ENCODE assay signal across 15 cellular contexts in genomic region chr3:159866201-159866746, GRCh38. TPM values are rescaled to one million over a fixed set of nuclear protein-coding genes. Genes with fewer than 3 reads are reported as not detected.
DNase-seq lines count a peak whose midpoint lies in the region; TF ChIP-seq lines count a peak whose summit lies in the region.
"Had no signal": no experiment of that assay in that cellular context is flagged by ENCODE, and none has a peak within 500 bp of the region (broad histone marks: within the 10 kb centered on the region; RNA-seq: fewer than 3 reads in every experiment).

No MANE protein-coding gene starts in this region.

- H3K36me3 ChIP-seq in mammary epithelial cell (ENCODE audit: insufficient read depth, low read length) (peaks cover 12% of the 10 kb centered on the region), muscle layer of duodenum (ENCODE audit: control insufficient read depth in 1 of 2, insufficient read depth in 2 of 2, low read length in 2 of 2) (peaks cover 0 to 10% of the 10 kb centered on the region in 2 donors)
- H3K36me3 ChIP-seq: right lobe of liver, thyroid gland had no signal

- no peaks in the 10 kb centered on the region for H3K9me3 ChIP-seq in mammary epithelial cell (replicated peaks; ENCODE audit: insufficient read depth, low read length)
- no peaks in the 10 kb centered on the region for H3K9me3 ChIP-seq in muscle layer of duodenum (ENCODE audit: control insufficient read depth in 1 of 2, low read length in 2 of 2)
- H3K9me3 ChIP-seq: right lobe of liver, thyroid gland had no signal

- H3K9ac ChIP-seq in mammary epithelial cell (ENCODE audit: insufficient read depth, low read length), result no peak overlapping the region

- CTCF ChIA-PET in MCF 10A (lab: Yijun Ruan, JAX) (interaction anchor here (0.7 to 5.7 kb wide), 12 partner anchors 9 to 1769 kb away, joined by 3 to 35 read pairs (median 6); no protein-coding TSS in a partner anchor), mammary epithelial cell (lab: Charles Lee; ENCODE audit: low non-redundant PET) (interaction anchor here (0.7 kb wide), 1 partner anchor 14 kb away, joined by 3 read pairs; no protein-coding TSS in a partner anchor)
- CTCF ChIA-PET in activated naive CD4-positive, alpha-beta T cell treated with anti-CD3 and anti-CD28 coated beads for 36 hours (lab: Charles Lee), result interaction anchor here (2.8 kb wide), 1 partner anchor 18 kb away, joined by 11 read pairs; no protein-coding TSS in a partner anchor

- H3K27me3 Mint-ChIP-seq in MCF 10A (ENCODE audit: insufficient read depth, unreplicated experiment) (no peaks in the 10 kb centered on the region), chondrocyte (ENCODE audit: low read depth) (no peaks in the 10 kb centered on the region)
- peaks cover under 1% of the 10 kb centered on the region for H3K27me3 Mint-ChIP-seq in activated naive CD4-positive, alpha-beta T cell treated with anti-CD3 and anti-CD28 coated beads for 36 hours (ENCODE audit: low read depth)

- POLR2A ChIA-PET in MCF 10A (lab: Yijun Ruan, JAX), result interaction anchor here (0.5 to 5.4 kb wide), 6 partner anchors 9 to 78 kb away, joined by 3 to 42 read pairs (median 3); no protein-coding TSS in a partner anchor

- 71% methylated on average over 5 of the region's 5 CpGs for WGBS in mammary epithelial cell (ENCODE audit: low coverage, missing lambda C conversion rate)

- H3K4me3 Mint-ChIP-seq in MCF 10A (ENCODE audit: unreplicated experiment), result no peak overlapping the region
- no peak overlapping the region for H3K4me3 Mint-ChIP-seq in chondrocyte (ENCODE audit: unreplicated experiment)
- no peak overlapping the region for H3K4me3 Mint-ChIP-seq in activated naive CD4-positive, alpha-beta T cell treated with anti-CD3 and anti-CD28 coated beads for 36 hours

- BruUV-seq in MCF 10A (replicated peaks; lab: Mats Ljungman, UMichigan) (no TSS peak), mammary epithelial cell (replicated peaks; lab: Mats Ljungman, UMichigan) (no TSS peak)

- no peak for TF ChIP-seq CTCF in MCF 10A (IDR thresholded peaks at IDR 0.05; ENCODE audit: unreplicated experiment)
- TF ChIP-seq CTCF in mammary epithelial cell (conservative IDR thresholded peaks at IDR 0.05 in 1 of 2, IDR thresholded peaks at IDR 0.05 in 1 of 2; ENCODE audit: extremely low read depth in 1 of 2, insufficient read depth in 1 of 2, low read depth in 1 of 2, low read length in 2 of 2), result no peak
- TF ChIP-seq CTCF in chondrocyte (IDR thresholded peaks at IDR 0.05), result no peak

- no peak overlapping the region for H3K4me2 ChIP-seq in mammary epithelial cell (ENCODE audit: insufficient read depth, low read depth, low read length)

- no peak for DNase-seq in MCF 10A (ENCODE audit: unreplicated experiment)
- DNase-seq in mammary epithelial cell, result no peak
- DNase-seq in chondrocyte (ENCODE audit: low spot score), result no peak
- no peak for DNase-seq in NCI-H510A treated with DMSO at 0.1 percent for 48 hours (lab: John Stamatoyannopoulos, UW)
- no peak for DNase-seq in NCI-H1436 (lab: John Stamatoyannopoulos, UW)
- DNase-seq in activated naive CD4-positive, alpha-beta T cell treated with anti-CD3 and anti-CD28 coated beads for 36 hours, result no peak
- DNase-seq in stimulated activated CD4-positive, alpha-beta T cell treated with anti-CD3 and anti-CD28 coated beads, Interleukin-2, amount 100 ng/mL, for 24 hours, result no peak
- DNase-seq: activated CD4-positive, alpha-beta T cell treated with anti-CD3 and anti-CD28 coated beads, Interleukin-2, amount 50 U/mL, for 4 hours; activated gamma-delta T cell; Calu3; central memory CD4-positive, alpha-beta T cell; NCI-H2081 treated with DMSO at 0.1 percent for 48 hours; right lobe of liver; thyroid gland had no signal

- H3K27ac Mint-ChIP-seq in MCF 10A (ENCODE audit: low read depth, unreplicated experiment) (peak overlapping the region; percentile 44), chondrocyte (ENCODE audit: unreplicated experiment) (peak overlapping the region; percentile 75)
- H3K27ac Mint-ChIP-seq in activated naive CD4-positive, alpha-beta T cell treated with anti-CD3 and anti-CD28 coated beads for 36 hours, result no peak overlapping the region

- H3K4me1 Mint-ChIP-seq in MCF 10A (ENCODE audit: insufficient read depth, unreplicated experiment), result peaks cover 37% of the 10 kb centered on the region
- H3K4me1 Mint-ChIP-seq in chondrocyte (ENCODE audit: low read depth), result peaks cover 49% of the 10 kb centered on the region
- no peaks in the 10 kb centered on the region for H3K4me1 Mint-ChIP-seq in activated naive CD4-positive, alpha-beta T cell treated with anti-CD3 and anti-CD28 coated beads for 36 hours (ENCODE audit: low read depth)

- H2AFZ ChIP-seq in mammary epithelial cell (ENCODE audit: low read depth, low read length), result no peak overlapping the region

- H4K20me1 ChIP-seq in mammary epithelial cell (ENCODE audit: insufficient read depth, low read length), result no peaks in the 10 kb centered on the region

- intact Hi-C loops in MCF 10A (cut with micrococcal nuclease) (no loop called here), mammary epithelial cell (cut with micrococcal nuclease) (no loop called here)
- intact Hi-C loops in activated naive CD4-positive, alpha-beta T cell treated with anti-CD3 and anti-CD28 coated beads for 36 hours (cut with micrococcal nuclease), result no loop called here

- H3K9me3 Mint-ChIP-seq in MCF 10A (ENCODE audit: unreplicated experiment), result no peaks in the 10 kb centered on the region
- peaks cover 3% of the 10 kb centered on the region for H3K9me3 Mint-ChIP-seq in chondrocyte (ENCODE audit: low read depth)
- H3K9me3 Mint-ChIP-seq in activated naive CD4-positive, alpha-beta T cell treated with anti-CD3 and anti-CD28 coated beads for 36 hours, result no peaks in the 10 kb centered on the region

- peaks cover 18% of the 10 kb centered on the region for H3K4me1 ChIP-seq in mammary epithelial cell (ENCODE audit: insufficient read depth, low read length)
- peaks cover 16 to 21% of the 10 kb centered on the region in 2 donors for H3K4me1 ChIP-seq in muscle layer of duodenum (ENCODE audit: control insufficient read depth in 1 of 2, insufficient read depth in 2 of 2, low read length in 2 of 2)
- H3K4me1 ChIP-seq: right lobe of liver, thyroid gland had no signal

- H3K27me3 ChIP-seq in mammary epithelial cell (ENCODE audit: insufficient read depth, low read length) (no peaks in the 10 kb centered on the region), muscle layer of duodenum (ENCODE audit: low read depth, low read length) (no peaks in the 10 kb centered on the region)
- H3K27me3 ChIP-seq: right lobe of liver, thyroid gland had no signal

- no peak overlapping the region for H3K4me3 ChIP-seq in mammary epithelial cell (replicated peaks in 1 of 3; ENCODE audit: insufficient read depth in 1 of 3, low read depth in 2 of 3, low read length in 3 of 3)
- no peak overlapping the region for H3K4me3 ChIP-seq in muscle layer of duodenum (ENCODE audit: low read depth in 1 of 2, low read length in 2 of 2)
- H3K4me3 ChIP-seq: right lobe of liver, thyroid gland had no signal

- in situ Hi-C loops in mammary epithelial cell (cut with MboI; ENCODE audit: low sequenced_read_pairs in 2 of 2), result no loop called here

- dilution Hi-C loops in mammary epithelial cell (cut with HindIII; ENCODE audit: low sequenced_read_pairs), result no loop called here

- H3K79me2 ChIP-seq in mammary epithelial cell (ENCODE audit: insufficient read depth, low read length), result peaks cover 70% of the 10 kb centered on the region

- H3K27ac ChIP-seq in mammary epithelial cell (ENCODE audit: insufficient read depth, low read depth, low read length), result no peak overlapping the region
- H3K27ac ChIP-seq in muscle layer of duodenum (ENCODE audit: low read length), result peak overlapping the region; percentile 56
- H3K27ac ChIP-seq: right lobe of liver, thyroid gland had no signal

- H3K36me3 Mint-ChIP-seq in MCF 10A (ENCODE audit: insufficient read depth, unreplicated experiment) (peaks cover 12% of the 10 kb centered on the region), chondrocyte (ENCODE audit: low read depth) (peaks cover 6% of the 10 kb centered on the region)
- H3K36me3 Mint-ChIP-seq in activated naive CD4-positive, alpha-beta T cell treated with anti-CD3 and anti-CD28 coated beads for 36 hours (ENCODE audit: low read depth), result no peaks in the 10 kb centered on the region

RNA-seq across cellular contexts. Expression of gene SCHIP1, which starts 26.6 kb away (rescaled TPM):
- 1.2 and 5.9 TPM in 2 replicates for total RNA-seq in MCF 10A (2022)
- total RNA-seq in mammary epithelial cell, result 1 to 10 TPM; 5.4 to 8.5 TPM
- polyA plus RNA-seq in mammary epithelial cell, result 5.7 TPM
- 1.2 TPM for polyA minus RNA-seq in mammary epithelial cell
- total RNA-seq in chondrocyte, result 7.1 to 10.6 TPM (median 7.5 TPM) in 3 replicates
- total RNA-seq in activated naive CD4-positive, alpha-beta T cell treated with anti-CD3 and anti-CD28 coated beads for 36 hours, result not detected
